9 cellular contexts compared by ENCODE assay signal in the genomic region with DNA sequence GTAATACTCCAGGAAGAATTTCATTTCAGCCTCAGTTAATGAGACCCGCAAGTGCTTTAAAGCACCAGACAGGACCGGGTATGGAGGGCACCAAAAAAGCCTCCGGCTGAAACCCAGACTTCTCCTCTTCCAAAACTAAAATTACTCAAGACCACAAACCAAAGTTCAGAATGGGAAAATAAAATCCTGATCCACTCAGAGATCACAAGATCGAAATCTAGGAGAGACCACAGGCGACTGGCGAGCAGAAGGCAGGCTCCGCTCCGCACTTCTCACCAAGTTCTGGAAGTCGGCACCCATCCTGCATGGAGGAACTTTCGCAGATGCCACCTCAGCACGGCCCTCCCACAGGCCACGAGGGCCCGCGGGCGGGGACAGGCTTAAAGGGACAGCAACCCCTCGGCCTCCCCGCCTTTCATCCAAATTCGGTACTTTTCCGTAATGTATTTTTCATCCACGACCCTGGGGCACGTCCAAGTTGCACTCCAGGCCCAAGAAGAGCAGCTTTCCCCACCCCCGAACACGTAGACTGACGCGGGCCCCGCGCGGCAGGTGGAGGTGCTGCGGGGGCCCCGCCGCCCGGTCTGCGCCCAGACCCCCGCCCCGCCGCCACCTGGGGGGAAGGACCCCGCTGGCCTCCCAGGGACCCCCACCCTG. TPM values are rescaled to one million over a fixed set of nuclear protein-coding genes. Genes with fewer than 3 reads are reported as not detected.
A peak's percentile ranks its signal among the peaks of the same experiment; 100 is the strongest.
DNase-seq lines count a peak whose midpoint lies in the region; ATAC-seq lines count a peak whose summit lies in the region.
"Had no signal": no experiment of that assay in that cellular context is flagged by ENCODE, and none has a peak within 500 bp of the region (broad histone marks: within the 10 kb centered on the region; RNA-seq: fewer than 3 reads in every experiment).

No MANE protein-coding gene starts in this region.

- H3K14ac ChIP-seq in neuronal stem cell (ENCODE audit: low read length) = no peak overlapping the region

- no peak overlapping the region for H2AK5ac ChIP-seq in neuronal stem cell (ENCODE audit: low read depth, low read length)

- no peak overlapping the region for H2BK120ac ChIP-seq in neuronal stem cell (ENCODE audit: low read depth, low read length)

- H4K91ac ChIP-seq in neuronal stem cell (ENCODE audit: low read depth, low read length, poor library complexity) = no peak overlapping the region

- H2BK15ac ChIP-seq in neuronal stem cell (ENCODE audit: low read length) = no peak overlapping the region

- peak overlapping the region; percentile 52 for H3K23ac ChIP-seq in neuronal stem cell (ENCODE audit: low read depth, low read length, poor library complexity)

- no peak overlapping the region for H3K4ac ChIP-seq in neuronal stem cell (ENCODE audit: low read length)

- H3K27me3 Mint-ChIP-seq in activated naive CD4-positive, alpha-beta T cell treated with anti-CD3 and anti-CD28 coated beads, Interleukin-2, amount 10 ng/mL, durations not matched to agents 7 days and 5 days = no peaks in the 10 kb centered on the region

- peak overlapping the region; percentile 30 for H2BK5ac ChIP-seq in neuronal stem cell (ENCODE audit: low read length)

- H3K9ac ChIP-seq in neuronal stem cell (ENCODE audit: low read depth, low read length, poor library complexity) = peak overlapping the region; percentile 93
- peak overlapping the region; percentile 62 to 71 for H3K9ac ChIP-seq in stomach smooth muscle (ENCODE audit: low read length in 2 of 2)

- H3K4me2 ChIP-seq in neuronal stem cell (ENCODE audit: insufficient read depth, low read length, poor library complexity, severe bottlenecking) = peak overlapping the region; percentile 74

- WGBS in neuronal stem cell (ENCODE audit: extremely low coverage in 2 of 2, insufficient read length in 2 of 2, insufficient replicate concordance in 1 of 2), 2 donors = no CpG with 5 or more reads among the region's 37 CpGs

- peak overlapping the region; percentile 73 for H3K18ac ChIP-seq in neuronal stem cell (ENCODE audit: low read length)

- peak; percentile 37 for ATAC-seq in HG03095 (IDR thresholded peaks at IDR 0.05; ENCODE audit: unreplicated experiment)

- H3K4me1 ChIP-seq in neuronal stem cell (ENCODE audit: control insufficient read depth in 2 of 2, insufficient read depth in 1 of 2, low read depth in 1 of 2, low read length in 2 of 2) (peaks cover 4 to 7% of the 10 kb centered on the region in 2 donors), stomach smooth muscle (ENCODE audit: control insufficient read depth, insufficient read depth, low read length) (peaks cover 33% of the 10 kb centered on the region)

- peak overlapping the region; percentile 92 for H3K4me3 Mint-ChIP-seq in activated naive CD4-positive, alpha-beta T cell treated with anti-CD3 and anti-CD28 coated beads, Interleukin-2, amount 10 ng/mL, durations not matched to agents 7 days and 5 days

- peak overlapping the region; percentile 86 for H2AFZ ChIP-seq in neuronal stem cell (ENCODE audit: low read length)

- H3K27me3 ChIP-seq in neuronal stem cell (ENCODE audit: control insufficient read depth in 3 of 3, insufficient read depth in 3 of 3, low read depth in 1 of 3, low read length in 3 of 3) = no peaks in the 10 kb centered on the region
- no peaks in the 10 kb centered on the region for H3K27me3 ChIP-seq in stomach smooth muscle (ENCODE audit: control insufficient read depth in 1 of 2, insufficient read depth in 2 of 2, low read length in 2 of 2)

- peaks cover 6 to 37% of the 10 kb centered on the region in 2 donors for H3K36me3 ChIP-seq in neuronal stem cell (replicated peaks in 1 of 2; ENCODE audit: control insufficient read depth in 2 of 2, insufficient read depth in 2 of 2, low read length in 2 of 2)
- H3K36me3 ChIP-seq in stomach smooth muscle (ENCODE audit: control insufficient read depth in 2 of 2, insufficient read depth in 2 of 2, low read length in 2 of 2) = peaks cover 8% of the 10 kb centered on the region in 2 donors

- CTCF ChIA-PET in activated naive CD4-positive, alpha-beta T cell treated with anti-CD3 and anti-CD28 coated beads, Interleukin-2, amount 10 ng/mL, durations not matched to agents 7 days and 5 days (lab: Charles Lee) = no interaction called here

- peak; percentile 4 for DNase-seq in NCI-H2029 treated with DMSO at 0.1 percent for 48 hours (lab: John Stamatoyannopoulos, UW)
- no peak for DNase-seq in NCI-H2029 (lab: John Stamatoyannopoulos, UW)
- peak; percentile 52 for DNase-seq in SK-N-DZ (ENCODE audit: low spot score)
- peak; percentile 77 for DNase-seq in activated naive CD4-positive, alpha-beta T cell treated with anti-CD3 and anti-CD28 coated beads, Interleukin-2, amount 10 ng/mL, durations not matched to agents 7 days and 5 days
- DNase-seq in germinal center (ENCODE audit: low spot score) = peak; percentile 49
- DNase-seq in neuronal stem cell (ENCODE audit: low spot score) = peak; percentile 20
- DNase-seq: DND-41 had no signal

- H2BK12ac ChIP-seq in neuronal stem cell (ENCODE audit: low read length) = no peak overlapping the region

- H3K9me3 ChIP-seq in neuronal stem cell (replicated peaks in 1 of 2; ENCODE audit: control insufficient read depth in 2 of 2, insufficient read depth in 1 of 2, low read depth in 1 of 2, low read length in 2 of 2) (peaks cover 0 to 10% of the 10 kb centered on the region in 2 donors), stomach smooth muscle (ENCODE audit: control insufficient read depth in 2 of 2, low read length in 2 of 2) (no peaks in the 10 kb centered on the region)

- H3K4me1 Mint-ChIP-seq in activated naive CD4-positive, alpha-beta T cell treated with anti-CD3 and anti-CD28 coated beads, Interleukin-2, amount 10 ng/mL, durations not matched to agents 7 days and 5 days = peaks cover 43% of the 10 kb centered on the region

- H4K8ac ChIP-seq in neuronal stem cell (ENCODE audit: low read depth, low read length) = no peak overlapping the region

- H3K9me3 Mint-ChIP-seq in activated naive CD4-positive, alpha-beta T cell treated with anti-CD3 and anti-CD28 coated beads, Interleukin-2, amount 10 ng/mL, durations not matched to agents 7 days and 5 days = peaks cover 7% of the 10 kb centered on the region

- peak overlapping the region; percentile 64 to 89 for H3K4me3 ChIP-seq in neuronal stem cell (ENCODE audit: low read length in 2 of 2)
- H3K4me3 ChIP-seq in stomach smooth muscle (ENCODE audit: low read length in 2 of 2) = peak overlapping the region; percentile 70 to 80

- peaks cover 6% of the 10 kb centered on the region for H3K79me1 ChIP-seq in neuronal stem cell (ENCODE audit: low read depth, low read length)

- H3K27ac ChIP-seq in neuronal stem cell (replicated peaks; ENCODE audit: low read length) (no peak overlapping the region), stomach smooth muscle (ENCODE audit: low read length) (peak overlapping the region; percentile 83)

- peak overlapping the region; percentile 87 for H3K27ac Mint-ChIP-seq in activated naive CD4-positive, alpha-beta T cell treated with anti-CD3 and anti-CD28 coated beads, Interleukin-2, amount 10 ng/mL, durations not matched to agents 7 days and 5 days

- peaks cover 35% of the 10 kb centered on the region for H3K36me3 Mint-ChIP-seq in activated naive CD4-positive, alpha-beta T cell treated with anti-CD3 and anti-CD28 coated beads, Interleukin-2, amount 10 ng/mL, durations not matched to agents 7 days and 5 days

RNA-seq across cellular contexts. Expression of a gene that starts 43.7 kb away (rescaled TPM):
- polyA plus RNA-seq in SK-N-DZ (2014; cell fraction: cytosol; rRNA removed) = 170 and 181 TPM in 2 replicates
- polyA plus RNA-seq in SK-N-DZ (2014; cell fraction: nucleus; rRNA removed) = 152 and 164 TPM in 2 replicates
- 203 TPM for polyA plus RNA-seq in neuronal stem cell (2013, experiment 1 of 2)
- polyA plus RNA-seq in neuronal stem cell (2013, experiment 2 of 2) = 195 TPM

RNA-seq across cellular contexts. Expression of a gene that starts 44.0 kb away (rescaled TPM):
- polyA plus RNA-seq in SK-N-DZ (2014; cell fraction: cytosol; rRNA removed) = 320 and 356 TPM in 2 replicates
- 330 and 417 TPM in 2 replicates for polyA plus RNA-seq in SK-N-DZ (2014; cell fraction: nucleus; rRNA removed)
- 264 TPM for polyA plus RNA-seq in neuronal stem cell (2013, experiment 1 of 2)
- polyA plus RNA-seq in neuronal stem cell (2013, experiment 2 of 2) = 273 TPM
